Comparison of ENCODE assay signal across 8 cellular contexts in the genomic region with DNA sequence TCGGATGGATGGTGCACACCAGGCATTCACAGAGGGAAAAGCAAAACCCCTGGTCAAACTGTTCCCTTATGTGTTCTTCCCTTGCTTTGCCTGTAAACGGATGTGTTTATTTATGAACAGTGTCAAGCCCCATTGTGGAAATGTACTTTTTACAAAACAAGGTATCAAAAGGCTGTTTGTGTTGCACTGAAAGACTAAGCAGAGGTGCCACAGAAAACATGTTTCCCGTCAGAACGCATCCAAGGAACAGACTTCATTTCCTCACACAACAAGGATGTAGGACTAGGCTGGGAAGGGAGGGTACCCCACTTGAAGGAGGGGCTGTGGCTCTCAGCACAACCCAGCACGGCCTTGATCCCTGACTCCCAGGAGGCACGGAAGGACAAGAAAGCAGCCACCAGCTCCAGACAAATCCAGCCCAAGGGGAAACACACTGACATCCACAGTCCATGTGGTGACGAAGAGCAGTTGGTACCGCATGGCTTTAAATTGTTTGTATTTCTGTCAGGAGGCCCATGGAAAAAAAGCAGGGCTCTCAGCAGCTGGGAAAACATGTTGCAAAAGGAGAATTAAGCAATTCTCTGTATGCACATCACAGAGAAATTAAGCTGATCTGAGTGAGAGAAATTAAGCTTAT.
DNase-seq lines count a peak whose midpoint lies in the region; ATAC-seq and TF ChIP-seq lines count a peak whose summit lies in the region.

No MANE protein-coding gene starts in this region.

- ATAC-seq in stimulated activated naive CD8-positive, alpha-beta T cell treated with anti-CD3 and anti-CD28 coated beads, Interleukin-15, Interleukin-2, amounts not matched to agents 100 U/mL and 50 U/mL, for 24 hours: no peak
- no peak for ATAC-seq in HG03571 (IDR thresholded peaks at IDR 0.05; ENCODE audit: unreplicated experiment)

- H3K36me3 Mint-ChIP-seq in stimulated activated naive CD8-positive, alpha-beta T cell treated with anti-CD3 and anti-CD28 coated beads, Interleukin-15, Interleukin-2, amounts not matched to agents 100 ng/mL and 50 ng/mL, for 24 hours (ENCODE audit: low read depth): peaks cover 47% of the 10 kb centered on the region
- peaks cover 5% of the 10 kb centered on the region for H3K36me3 Mint-ChIP-seq in chondrocyte (ENCODE audit: low read depth)

- peak overlapping the region; percentile 96 for H3K27ac ChIP-seq in muscle layer of duodenum (ENCODE audit: low read length)

- peak overlapping the region; percentile 98 for H3K27ac Mint-ChIP-seq in stimulated activated naive CD8-positive, alpha-beta T cell treated with anti-CD3 and anti-CD28 coated beads, Interleukin-15, Interleukin-2, amounts not matched to agents 100 ng/mL and 50 ng/mL, for 24 hours
- H3K27ac Mint-ChIP-seq in chondrocyte (ENCODE audit: unreplicated experiment): peak overlapping the region; percentile 94

- peak overlapping the region; percentile 90 for H3K4me3 Mint-ChIP-seq in stimulated activated naive CD8-positive, alpha-beta T cell treated with anti-CD3 and anti-CD28 coated beads, Interleukin-15, Interleukin-2, amounts not matched to agents 100 ng/mL and 50 ng/mL, for 24 hours
- peak overlapping the region; percentile 74 for H3K4me3 Mint-ChIP-seq in chondrocyte (ENCODE audit: unreplicated experiment)

- H3K27me3 ChIP-seq in muscle layer of duodenum (ENCODE audit: low read depth, low read length): no peaks in the 10 kb centered on the region

- no peaks in the 10 kb centered on the region for H3K9me3 ChIP-seq in muscle layer of duodenum (ENCODE audit: control insufficient read depth in 1 of 2, low read length in 2 of 2)

- DNase-seq in stimulated activated naive CD8-positive, alpha-beta T cell treated with anti-CD3 and anti-CD28 coated beads, Interleukin-15, Interleukin-2, amounts not matched to agents 100 U/mL and 50 U/mL, for 24 hours: no peak
- DNase-seq in chondrocyte (ENCODE audit: low spot score) (no peak), NCI-H1930 (lab: John Stamatoyannopoulos, UW) (no peak), LoVo (ENCODE audit: low spot score) (no peak), T1000 (lab: John Stamatoyannopoulos, UW) (no peak)

- peak overlapping the region in 1 of 2 donors; percentile 52 for H3K4me3 ChIP-seq in muscle layer of duodenum (ENCODE audit: low read depth in 1 of 2, low read length in 2 of 2)

- peaks cover 0 to 32% of the 10 kb centered on the region in 2 donors for H3K36me3 ChIP-seq in muscle layer of duodenum (ENCODE audit: control insufficient read depth in 1 of 2, insufficient read depth in 2 of 2, low read length in 2 of 2)

- peaks cover 100% of the 10 kb centered on the region for H3K4me1 Mint-ChIP-seq in stimulated activated naive CD8-positive, alpha-beta T cell treated with anti-CD3 and anti-CD28 coated beads, Interleukin-15, Interleukin-2, amounts not matched to agents 100 ng/mL and 50 ng/mL, for 24 hours (ENCODE audit: low read depth)
- peaks cover 99% of the 10 kb centered on the region for H3K4me1 Mint-ChIP-seq in chondrocyte (ENCODE audit: low read depth)

- TF ChIP-seq CTCF in chondrocyte (IDR thresholded peaks at IDR 0.05): no peak

- H3K4me1 ChIP-seq in muscle layer of duodenum (ENCODE audit: control insufficient read depth in 1 of 2, insufficient read depth in 2 of 2, low read length in 2 of 2): peaks cover 35 to 85% of the 10 kb centered on the region in 2 donors

- no peaks in the 10 kb centered on the region for H3K9me3 Mint-ChIP-seq in stimulated activated naive CD8-positive, alpha-beta T cell treated with anti-CD3 and anti-CD28 coated beads, Interleukin-15, Interleukin-2, amounts not matched to agents 100 ng/mL and 50 ng/mL, for 24 hours
- no peaks in the 10 kb centered on the region for H3K9me3 Mint-ChIP-seq in chondrocyte (ENCODE audit: low read depth)

- H3K27me3 Mint-ChIP-seq in stimulated activated naive CD8-positive, alpha-beta T cell treated with anti-CD3 and anti-CD28 coated beads, Interleukin-15, Interleukin-2, amounts not matched to agents 100 ng/mL and 50 ng/mL, for 24 hours: no peaks in the 10 kb centered on the region
- H3K27me3 Mint-ChIP-seq in chondrocyte (ENCODE audit: low read depth): no peaks in the 10 kb centered on the region
